In the genomic region with DNA sequence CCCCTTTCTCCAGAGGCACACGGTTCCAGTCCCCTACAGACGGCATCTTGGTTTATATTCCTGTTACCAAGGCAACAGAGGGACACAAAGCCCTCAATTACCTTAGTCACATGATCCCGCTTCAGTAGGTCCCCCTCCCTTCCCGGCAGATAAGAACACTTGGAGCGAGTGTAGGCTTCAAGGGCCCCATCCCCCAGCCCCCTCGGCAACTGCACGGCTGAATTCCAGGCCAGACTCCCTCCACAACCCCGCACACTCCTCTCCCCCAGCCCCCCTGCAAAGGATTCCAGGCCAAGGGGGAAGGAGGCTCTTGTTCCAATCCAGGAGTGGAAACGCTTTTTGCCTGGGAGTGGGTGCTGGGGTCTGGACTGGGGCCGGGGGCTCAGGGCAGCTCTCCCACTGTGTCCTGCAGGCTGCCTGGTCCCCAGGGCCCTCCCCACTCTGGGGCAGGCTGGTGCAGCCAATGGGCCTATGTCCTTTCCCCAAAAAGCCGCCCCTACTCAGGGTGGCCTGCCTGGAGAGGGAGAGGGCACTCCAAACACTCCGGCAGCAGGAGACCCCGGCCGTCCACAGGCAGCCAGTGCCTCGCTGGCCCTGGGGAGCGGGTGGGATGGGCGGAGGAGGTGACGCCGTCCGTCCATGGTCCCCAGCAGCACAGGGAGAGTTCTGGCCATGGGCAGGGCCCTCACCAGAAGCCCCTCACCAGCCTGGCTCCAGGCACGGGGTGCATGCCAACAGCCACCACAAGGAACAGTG, we compare ENCODE assay signal across 14 cellular contexts.
A peak's percentile ranks its signal among the peaks of the same experiment; 100 is the strongest.
DNase-seq lines count a peak whose midpoint lies in the region; ATAC-seq, FAIRE-seq and TF ChIP-seq lines count a peak whose summit lies in the region.
"Had no signal": no experiment of that assay in that cellular context is flagged by ENCODE, and none has a peak within 500 bp of the region (broad histone marks: within the 10 kb centered on the region; RNA-seq: fewer than 3 reads in every experiment).

No MANE protein-coding gene starts in this region.

- no peaks in the 10 kb centered on the region for H4K20me1 ChIP-seq in GM12878 (ENCODE audit: control insufficient read depth, insufficient read depth)

- BruUV-seq in GM12878 (replicated peaks; lab: Mats Ljungman, UMichigan) = no TSS peak

- H2AFZ ChIP-seq in GM12878 (ENCODE audit: control insufficient read depth, low read depth, low read length) = no peak overlapping the region

- no peaks in the 10 kb centered on the region for H3K4me1 Mint-ChIP-seq in activated T-helper 17 cell treated with anti-CD3 and anti-CD28 coated beads, Interleukin-2, amount 50 U/mL, for 72 hours
- H3K4me1 Mint-ChIP-seq: activated naive CD8-positive, alpha-beta T cell treated with anti-CD3 and anti-CD28 coated beads, Interleukin-2, amount 10 ng/mL, durations not matched to agents 7 days and 5 days had no signal

- no peaks in the 10 kb centered on the region for H3K27me3 Mint-ChIP-seq in activated T-helper 17 cell treated with anti-CD3 and anti-CD28 coated beads, Interleukin-2, amount 50 U/mL, for 72 hours
- H3K27me3 Mint-ChIP-seq: activated naive CD8-positive, alpha-beta T cell treated with anti-CD3 and anti-CD28 coated beads, Interleukin-2, amount 10 ng/mL, durations not matched to agents 7 days and 5 days; naive thymus-derived CD8-positive, alpha-beta T cell had no signal

- H3K4me1 ChIP-seq in GM12878 (ENCODE audit: control insufficient read depth, insufficient read depth, low read length) (no peaks in the 10 kb centered on the region), iPS-20b (ENCODE audit: insufficient read depth, low read length) (peaks cover 8% of the 10 kb centered on the region; the same call in 1 of the 2 replicates), testis (peaks cover 46% of the 10 kb centered on the region)

- H3K27ac ChIP-seq in GM12878 (ENCODE audit: control insufficient read depth, insufficient read depth) (no peak overlapping the region), iPS-20b (ENCODE audit: low read length) (peak overlapping the region; percentile 67), testis (no peak overlapping the region)
- H3K27ac ChIP-seq: 22Rv1 had no signal

- RAD21 ChIA-PET in GM12878 (lab: Charles Lee; ENCODE audit: unreplicated experiment) = interaction anchor here (1.8 kb wide), 1 partner anchor 81 kb away, joined by 7 read pairs; no protein-coding TSS in a partner anchor

- H3K36me3 ChIP-seq in GM12878 (ENCODE audit: control insufficient read depth in 2 of 2, insufficient read depth in 2 of 2, low read length in 1 of 2) (peaks cover 4 to 22% of the 10 kb centered on the region in 2 experiments; a peak in 3 of 4 replicates), iPS-20b (ENCODE audit: insufficient read depth, low read depth, low read length) (peaks cover 16% of the 10 kb centered on the region), testis (ENCODE audit: low read depth, missing control alignments) (no peaks in the 10 kb centered on the region)

- WGBS in GM12878 (ENCODE audit: insufficient coverage, insufficient replicate concordance, low lambda C conversion rate, missing lambda C conversion rate) = 94% methylated on average over 20 of the region's 21 CpGs
- WGBS in testis, 2 donors = 38 to 72% methylated on average over 5 to 19 of the region's 21 CpGs

- no peaks in the 10 kb centered on the region for H3K9me3 Mint-ChIP-seq in activated T-helper 17 cell treated with anti-CD3 and anti-CD28 coated beads, Interleukin-2, amount 50 U/mL, for 72 hours
- H3K9me3 Mint-ChIP-seq: activated naive CD8-positive, alpha-beta T cell treated with anti-CD3 and anti-CD28 coated beads, Interleukin-2, amount 10 ng/mL, durations not matched to agents 7 days and 5 days; naive thymus-derived CD8-positive, alpha-beta T cell had no signal

- TF ChIP-seq POLR2A in GM12878 (IDR thresholded peaks at IDR 0.05; ENCODE audit: low read depth, low read length) (0 out of 2 replicates have a peak, but pooled peaks have one; percentile 5), testis (IDR thresholded peaks at IDR 0.05) (no peak)

- H3K9me3 ChIP-seq in GM12878 (replicated peaks; ENCODE audit: control insufficient read depth, insufficient read depth, low read length) = no peaks in the 10 kb centered on the region
- no peaks in the 10 kb centered on the region for H3K9me3 ChIP-seq in iPS-20b (ENCODE audit: insufficient read depth, low read depth, low read length)
- H3K9me3 ChIP-seq in testis = no peaks in the 10 kb centered on the region

- POLR2A ChIA-PET in GM12878 (lab: Charles Lee) = interaction anchor here (0.6 kb wide), 1 partner anchor 43 kb away, joined by 3 read pairs; no protein-coding TSS in a partner anchor

- peaks cover 3% of the 10 kb centered on the region for H3K36me3 Mint-ChIP-seq in activated T-helper 17 cell treated with anti-CD3 and anti-CD28 coated beads, Interleukin-2, amount 50 U/mL, for 72 hours (ENCODE audit: low read depth)
- H3K36me3 Mint-ChIP-seq: activated naive CD8-positive, alpha-beta T cell treated with anti-CD3 and anti-CD28 coated beads, Interleukin-2, amount 10 ng/mL, durations not matched to agents 7 days and 5 days had no signal

- peak; percentile 24 for DNase-seq in DMS 273 (lab: John Stamatoyannopoulos, UW; ENCODE audit: unreplicated experiment)
- DNase-seq in DMS 273 treated with DMSO at 0.1 percent for 48 hours (lab: John Stamatoyannopoulos, UW) = no peak
- no peak for DNase-seq in GM12878 (ENCODE audit: low read depth, low spot score)
- DNase-seq in testis = peak; percentile 47
- no peak for DNase-seq in kidney glomerular epithelial cell (lab: John Stamatoyannopoulos, UW)
- no peak for DNase-seq in NCI-H446 (lab: John Stamatoyannopoulos, UW)
- DNase-seq: activated naive CD8-positive, alpha-beta T cell treated with anti-CD3 and anti-CD28 coated beads, Interleukin-2, amount 10 ng/mL, durations not matched to agents 7 days and 5 days; NCI-H446 treated with DMSO at 0.1 percent for 48 hours had no signal

- H3K79me2 ChIP-seq in GM12878 (ENCODE audit: control insufficient read depth, insufficient read depth, low read length) = no peaks in the 10 kb centered on the region

- no peak overlapping the region for H3K9ac ChIP-seq in GM12878 (ENCODE audit: control insufficient read depth, insufficient read depth, low read length)
- H3K9ac ChIP-seq in iPS-20b (ENCODE audit: low read depth, low read length) = peak overlapping the region; percentile 53; the same call in 1 of the 2 replicates

- H3K4me2 ChIP-seq in GM12878 (ENCODE audit: control insufficient read depth, insufficient read depth) = no peak overlapping the region

- SMC1A ChIA-PET in GM12878 (lab: Charles Lee; ENCODE audit: uncharacterized antibody, unreplicated experiment) = interaction anchor here (0.5 to 1.9 kb wide), 3 partner anchors 19 to 91 kb away, joined by 3 to 11 read pairs (median 3); no protein-coding TSS in a partner anchor

- no peaks in the 10 kb centered on the region for H3K27me3 ChIP-seq in GM12878 (replicated peaks in 1 of 2; ENCODE audit: control insufficient read depth in 2 of 2, insufficient read depth in 2 of 2, low read length in 1 of 2)
- H3K27me3 ChIP-seq in iPS-20b (ENCODE audit: insufficient read depth, low read length) = no peaks in the 10 kb centered on the region
- no peaks in the 10 kb centered on the region for H3K27me3 ChIP-seq in testis

- CTCF ChIA-PET in GM12878 (lab: Yijun Ruan, JAX) = interaction anchor here (1.2 to 2.7 kb wide), 8 partner anchors 14 to 169 kb away, joined by 3 to 30 read pairs (median 8); no protein-coding TSS in a partner anchor

- TF ChIP-seq EP300 in GM12878 (IDR thresholded peaks at IDR 0.05; ENCODE audit: borderline replicate concordance in 1 of 2, control insufficient read depth in 1 of 2, low read depth in 2 of 2, low read length in 2 of 2) = no peak

- ATAC-seq in GM12878 = no peak
- ATAC-seq in activated T-helper 17 cell treated with anti-CD3 and anti-CD28 coated beads, Interleukin-2, amount 50 U/mL, for 72 hours (replicated peaks) = no peak
- ATAC-seq: esophagus mucosa; naive thymus-derived CD8-positive, alpha-beta T cell had no signal

- no peak overlapping the region for H3K4me3 ChIP-seq in GM12878
- H3K4me3 ChIP-seq in iPS-20b (ENCODE audit: low read length) = peak overlapping the region; percentile 26; the same call in 1 of the 2 replicates
- H3K4me3 ChIP-seq in testis = no peak overlapping the region

- FAIRE-seq in GM12878 (lab: Jason Lieb, UNC) = no peak
- FAIRE-seq: TTC549 had no signal

- intact Hi-C loops in GM12878 (cut with micrococcal nuclease; ENCODE audit: unreplicated experiment) (no loop called here), testis (cut with DNase I; ENCODE audit: low total_unique reads) (no loop called here)

- TF ChIP-seq CTCF in GM12878 (IDR thresholded peaks at IDR 0.05 in 2 of 3, conservative IDR thresholded peaks at IDR 0.05 in 1 of 3; ENCODE audit: control insufficient read depth in 2 of 3, extremely low read depth in 1 of 3, insufficient read depth in 1 of 3, low read depth in 3 of 3, low read length in 3 of 3) = no peak
- no peak for TF ChIP-seq CTCF in testis (IDR thresholded peaks at IDR 0.05)

- in situ Hi-C loops in GM12878 (cut with MboI) = no loop called here

- TF ChIP-seq RAD21 in GM12878 (IDR thresholded peaks at IDR 0.05; ENCODE audit: insufficient read depth, low read depth, low read length) = no peak

- no peak overlapping the region for H3K27ac Mint-ChIP-seq in activated T-helper 17 cell treated with anti-CD3 and anti-CD28 coated beads, Interleukin-2, amount 50 U/mL, for 72 hours
- H3K27ac Mint-ChIP-seq: activated naive CD8-positive, alpha-beta T cell treated with anti-CD3 and anti-CD28 coated beads, Interleukin-2, amount 10 ng/mL, durations not matched to agents 7 days and 5 days; naive thymus-derived CD8-positive, alpha-beta T cell had no signal

- no peak overlapping the region for H3K4me3 Mint-ChIP-seq in activated T-helper 17 cell treated with anti-CD3 and anti-CD28 coated beads, Interleukin-2, amount 50 U/mL, for 72 hours
- H3K4me3 Mint-ChIP-seq: activated naive CD8-positive, alpha-beta T cell treated with anti-CD3 and anti-CD28 coated beads, Interleukin-2, amount 10 ng/mL, durations not matched to agents 7 days and 5 days; naive thymus-derived CD8-positive, alpha-beta T cell had no signal

TF ChIP-seq in GM12878, 131 proteins besides CTCF, POLR2A, EP300 and RAD21 (continues in another document):
- TF ChIP-seq ZBED1 (IDR thresholded peaks at IDR 0.05; ENCODE audit: borderline replicate concordance) (no peak), ASH2L (IDR thresholded peaks at IDR 0.05; ENCODE audit: borderline replicate concordance, low read depth) (no peak), WRNIP1 (IDR thresholded peaks at IDR 0.05; ENCODE audit: borderline replicate concordance, low read depth, low read length) (no peak), MXI1 (IDR thresholded peaks at IDR 0.05; ENCODE audit: low read depth, low read length) (no peak)
- TF ChIP-seq, protein P1, sequence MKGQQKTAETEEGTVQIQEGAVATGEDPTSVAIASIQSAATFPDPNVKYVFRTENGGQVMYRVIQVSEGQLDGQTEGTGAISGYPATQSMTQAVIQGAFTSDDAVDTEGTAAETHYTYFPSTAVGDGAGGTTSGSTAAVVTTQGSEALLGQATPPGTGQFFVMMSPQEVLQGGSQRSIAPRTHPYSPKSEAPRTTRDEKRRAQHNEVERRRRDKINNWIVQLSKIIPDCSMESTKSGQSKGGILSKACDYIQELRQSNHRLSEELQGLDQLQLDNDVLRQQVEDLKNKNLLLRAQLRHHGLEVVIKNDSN (IDR thresholded peaks at IDR 0.05; ENCODE audit: borderline replicate concordance, extremely low read length, insufficient read depth, low read depth, low read length) = no peak

Comparison
In these comparisons a context has a peak if more than half of its experiments do, and no peak if none do; other contexts are left out.
1. DNase-seq: peak in DMS 273 (single experiment) and testis (single experiment); none in DMS 273 treated with DMSO at 0.1 percent for 48 hours (single experiment), GM12878 (single experiment), kidney glomerular epithelial cell (single experiment) and NCI-H446 (0 of 2).